Comparison of ENCODE assay signal across 1 cellular context in genomic region chr14:93086441-93087055, GRCh38.
TF ChIP-seq lines count a peak whose summit lies in the region.

No MANE protein-coding gene starts in this region.

TF ChIP-seq in H1, 55 proteins besides CTCF, POLR2A, EP300 and RAD21 (continued from another document):
- TF ChIP-seq SAP30 (IDR thresholded peaks at IDR 0.05; ENCODE audit: insufficient read depth, insufficient replicate concordance, low read length) (no peak), GTF2F1 (IDR thresholded peaks at IDR 0.05; ENCODE audit: borderline replicate concordance, low read depth, low read length) (no peak)
